In genomic region chr6:111686249-111686997, GRCh38 we compare ENCODE assay signal across 11 cellular contexts.
DNase-seq lines count a peak whose midpoint lies in the region; ATAC-seq and TF ChIP-seq lines count a peak whose summit lies in the region.
"Had no signal": no experiment of that assay in that cellular context is flagged by ENCODE, and none has a peak within 500 bp of the region (broad histone marks: within the 10 kb centered on the region; RNA-seq: fewer than 3 reads in every experiment).

No MANE protein-coding gene starts in this region.

- no peak for TF ChIP-seq EP300 in tibial nerve (IDR thresholded peaks at IDR 0.05)

- TF ChIP-seq POLR2A in tibial nerve (IDR thresholded peaks at IDR 0.05), result no peak

- WGBS in mesodermal cell (ENCODE audit: insufficient coverage in 2 of 2), 2 experiments, result 54 to 60% methylated on average over 18 to 19 of the region's 20 CpGs
- 51 to 52% methylated on average over 20 of the region's 20 CpGs for WGBS in tibial nerve, 2 donors

- peak; percentile 51 for DNase-seq in DMS 273 (lab: John Stamatoyannopoulos, UW; ENCODE audit: unreplicated experiment)
- DNase-seq in DMS 273 treated with DMSO at 0.1 percent for 48 hours (lab: John Stamatoyannopoulos, UW), result no peak
- DNase-seq in dermis blood vessel endothelial cell, result peak; percentile 52
- no peak for DNase-seq in tibial nerve (ENCODE audit: low spot score in 2 of 2)
- DNase-seq: NCI-H1105 had no signal

- ATAC-seq in HG03196 (IDR thresholded peaks at IDR 0.05; ENCODE audit: unreplicated experiment) (no peak), GM21786 (IDR thresholded peaks at IDR 0.05; ENCODE audit: unreplicated experiment) (no peak), HG02571 (IDR thresholded peaks at IDR 0.05; ENCODE audit: unreplicated experiment) (no peak)

- H3K4me1 ChIP-seq in mesodermal cell (ENCODE audit: control insufficient read depth, insufficient read depth, low read length, poor library complexity, severe bottlenecking) (no peaks in the 10 kb centered on the region), tibial nerve (peaks cover 0 to 51% (median 26%) of the 10 kb centered on the region in 4 donors)

- H3K27me3 ChIP-seq in tibial nerve, result no peaks in the 10 kb centered on the region
- H3K27me3 ChIP-seq: SJSA1 had no signal

- H3K27ac ChIP-seq in mesodermal cell (ENCODE audit: low read depth, low read length, severe bottlenecking), result peak overlapping the region; percentile 19
- H3K27ac ChIP-seq in tibial nerve, result peak overlapping the region in 3 of 4 donors; percentile 25 to 88 (median 65)
- H3K27ac ChIP-seq: 22Rv1, SJSA1 had no signal

- TF ChIP-seq CTCF in tibial nerve (IDR thresholded peaks at IDR 0.05), result no peak

- H3K36me3 ChIP-seq in mesodermal cell (ENCODE audit: control insufficient read depth, insufficient read depth, low read length), result peaks cover 89% of the 10 kb centered on the region
- peaks cover 0 to 24% (median 5%) of the 10 kb centered on the region in 3 donors for H3K36me3 ChIP-seq in tibial nerve

- H3K9me3 ChIP-seq in mesodermal cell (ENCODE audit: control insufficient read depth, low read length) (no peaks in the 10 kb centered on the region), tibial nerve (no peaks in the 10 kb centered on the region)
- H3K9me3 ChIP-seq: SJSA1 had no signal

- H3K4me3 ChIP-seq in mesodermal cell (ENCODE audit: extremely low read depth, insufficient read depth, low read length, poor library complexity, severe bottlenecking) (no peak overlapping the region), tibial nerve (no peak overlapping the region)
- H3K4me3 ChIP-seq: SJSA1 had no signal

Comparison
In these comparisons a context has a peak if more than half of its experiments do, and no peak if none do; other contexts are left out.
1. DNase-seq: peak in DMS 273 (single experiment) and dermis blood vessel endothelial cell (single experiment); none in DMS 273 treated with DMSO at 0.1 percent for 48 hours (single experiment) and tibial nerve (0 of 2).